Comparison of ENCODE assay signal across 8 cellular contexts in the genomic region with DNA sequence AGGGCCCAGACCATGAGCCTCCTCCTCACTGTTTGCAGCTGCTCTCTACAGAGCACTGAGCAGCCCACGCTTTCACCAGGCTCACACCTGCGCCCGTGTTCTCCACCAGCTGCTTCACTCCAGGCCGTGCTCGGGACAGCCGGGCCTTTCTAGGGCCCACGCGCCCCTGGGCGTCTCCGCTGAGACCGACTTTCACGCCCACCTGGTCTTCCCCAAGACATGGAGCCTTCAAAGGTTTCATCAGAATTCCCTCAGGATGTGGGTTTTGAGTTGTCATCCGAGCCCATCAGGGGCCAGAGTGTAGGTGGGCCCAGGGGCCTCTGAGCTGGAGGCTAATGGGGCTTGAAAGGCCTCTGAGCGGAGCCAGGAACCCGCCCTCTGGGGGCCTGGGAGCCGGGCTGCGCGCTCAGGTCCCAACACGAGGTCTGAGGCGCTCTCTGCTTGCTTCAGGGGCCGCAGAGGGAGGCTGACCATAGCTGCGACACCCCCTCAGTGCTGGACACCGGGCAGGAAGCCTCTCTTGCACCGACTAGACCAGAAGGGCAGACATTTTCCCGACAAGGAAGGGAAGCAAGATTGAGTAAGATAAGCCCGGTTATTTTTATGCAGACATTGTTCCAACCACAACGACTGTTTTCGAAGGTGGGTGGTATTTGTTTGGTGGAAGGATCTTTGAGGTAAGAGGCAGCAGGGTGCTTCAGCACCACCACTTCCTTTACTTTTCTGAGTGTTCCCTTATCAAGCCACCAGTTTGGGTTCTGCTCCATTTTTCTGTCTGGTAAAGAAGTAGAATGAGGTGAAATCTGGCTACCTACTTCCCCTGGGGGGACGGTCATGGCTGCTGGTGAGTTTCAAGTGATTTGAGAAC.
DNase-seq lines count a peak whose midpoint lies in the region; ATAC-seq lines count a peak whose summit lies in the region.

No MANE protein-coding gene starts in this region.

- no peak overlapping the region for H3K4me3 ChIP-seq in CD4-positive, CD25-positive, alpha-beta regulatory T cell (ENCODE audit: low read depth, low read length)
- peak overlapping the region; percentile 8; the same call in 1 of the 2 replicates for H3K4me3 ChIP-seq in Jurkat, Clone E6-1 (ENCODE audit: low read length)
- H3K4me3 ChIP-seq in neuronal stem cell (ENCODE audit: low read length in 2 of 2): no peak overlapping the region
- H3K4me3 ChIP-seq in SJCRH30: no peak overlapping the region

- H3K36me3 ChIP-seq in CD4-positive, CD25-positive, alpha-beta regulatory T cell (ENCODE audit: control insufficient read depth, insufficient read depth, low read length): no peaks in the 10 kb centered on the region
- H3K36me3 ChIP-seq in neuronal stem cell (replicated peaks in 1 of 2; ENCODE audit: control insufficient read depth in 2 of 2, insufficient read depth in 2 of 2, low read length in 2 of 2): no peaks in the 10 kb centered on the region
- no peaks in the 10 kb centered on the region for H3K36me3 ChIP-seq in SJCRH30

- H3K23ac ChIP-seq in neuronal stem cell (ENCODE audit: low read depth, low read length, poor library complexity): no peak overlapping the region

- H4K91ac ChIP-seq in neuronal stem cell (ENCODE audit: low read depth, low read length, poor library complexity): peak overlapping the region; percentile 48

- no peaks in the 10 kb centered on the region for H3K79me1 ChIP-seq in neuronal stem cell (ENCODE audit: low read depth, low read length)

- H2BK5ac ChIP-seq in neuronal stem cell (ENCODE audit: low read length): no peak overlapping the region

- no peak overlapping the region for H3K27ac ChIP-seq in CD4-positive, CD25-positive, alpha-beta regulatory T cell (ENCODE audit: insufficient read depth, low read length, poor library complexity, severe bottlenecking)
- H3K27ac ChIP-seq in neuronal stem cell (replicated peaks; ENCODE audit: low read length) (no peak overlapping the region), SJCRH30 (no peak overlapping the region)

- no peaks in the 10 kb centered on the region for H3K27me3 ChIP-seq in CD4-positive, CD25-positive, alpha-beta regulatory T cell (ENCODE audit: control insufficient read depth, insufficient read depth, low read length)
- no peaks in the 10 kb centered on the region for H3K27me3 ChIP-seq in neuronal stem cell (ENCODE audit: control insufficient read depth in 3 of 3, insufficient read depth in 3 of 3, low read depth in 1 of 3, low read length in 3 of 3)
- no peaks in the 10 kb centered on the region for H3K27me3 ChIP-seq in SJCRH30

- peaks cover 0 to 6% (median 0%) of the 10 kb centered on the region in 7 donors for H3K9me3 Mint-ChIP-seq in CD4-positive, CD25-positive, alpha-beta regulatory T cell

- peak in 2 of 3 donors; percentile 32 to 79 for DNase-seq in CD4-positive, CD25-positive, alpha-beta regulatory T cell
- peak; percentile 91 for DNase-seq in Jurkat, Clone E6-1 (ENCODE audit: low read depth, low spot score)
- DNase-seq in activated T-cell treated with anti-CD3 and anti-CD28 coated beads for 48 hours (ENCODE audit: low read depth): peak; percentile 65
- no peak for DNase-seq in neuronal stem cell (ENCODE audit: low spot score)
- DNase-seq in NCI-H226: no peak
- no peak for DNase-seq in SJCRH30
- no peak for DNase-seq in SW 1271 (lab: John Stamatoyannopoulos, UW)

- H2AK5ac ChIP-seq in neuronal stem cell (ENCODE audit: low read depth, low read length): peak overlapping the region; percentile 64

- peaks cover 21% of the 10 kb centered on the region for H3K4me1 ChIP-seq in CD4-positive, CD25-positive, alpha-beta regulatory T cell (ENCODE audit: control insufficient read depth, insufficient read depth, low read length, poor library complexity, severe bottlenecking)
- peaks cover 0 to 11% of the 10 kb centered on the region in 2 donors for H3K4me1 ChIP-seq in neuronal stem cell (ENCODE audit: control insufficient read depth in 2 of 2, insufficient read depth in 1 of 2, low read depth in 1 of 2, low read length in 2 of 2)
- H3K4me1 ChIP-seq in SJCRH30: no peaks in the 10 kb centered on the region

- no peaks in the 10 kb centered on the region for H3K36me3 Mint-ChIP-seq in CD4-positive, CD25-positive, alpha-beta regulatory T cell

- H3K4me3 Mint-ChIP-seq in CD4-positive, CD25-positive, alpha-beta regulatory T cell: peak overlapping the region in 2 of 4 donors; percentile 63 to 78

- peak overlapping the region; percentile 86 for H3K18ac ChIP-seq in neuronal stem cell (ENCODE audit: low read length)

- no peak overlapping the region for H2AFZ ChIP-seq in neuronal stem cell (ENCODE audit: low read length)

- H2BK12ac ChIP-seq in neuronal stem cell (ENCODE audit: low read length): no peak overlapping the region

- no peak overlapping the region for H3K9ac ChIP-seq in neuronal stem cell (ENCODE audit: low read depth, low read length, poor library complexity)

- no peak overlapping the region for H4K8ac ChIP-seq in neuronal stem cell (ENCODE audit: low read depth, low read length)

- no CpG with 5 or more reads among the region's 29 CpGs for WGBS in neuronal stem cell (ENCODE audit: extremely low coverage in 2 of 2, insufficient read length in 2 of 2, insufficient replicate concordance in 1 of 2), 2 donors

- H3K27ac Mint-ChIP-seq in CD4-positive, CD25-positive, alpha-beta regulatory T cell: peak overlapping the region; percentile 70 to 95 (median 88)

- peak overlapping the region; percentile 25 for H3K14ac ChIP-seq in neuronal stem cell (ENCODE audit: low read length)

- H3K27me3 Mint-ChIP-seq in CD4-positive, CD25-positive, alpha-beta regulatory T cell: no peaks in the 10 kb centered on the region

- no peak overlapping the region for H3K4ac ChIP-seq in neuronal stem cell (ENCODE audit: low read length)

- peaks cover 0 to 50% (median 28%) of the 10 kb centered on the region in 4 donors for H3K4me1 Mint-ChIP-seq in CD4-positive, CD25-positive, alpha-beta regulatory T cell

- H3K4me2 ChIP-seq in neuronal stem cell (ENCODE audit: insufficient read depth, low read length, poor library complexity, severe bottlenecking): no peak overlapping the region

- H2BK15ac ChIP-seq in neuronal stem cell (ENCODE audit: low read length): peak overlapping the region; percentile 86

- peak; percentile 46 to 65 for ATAC-seq in CD4-positive, CD25-positive, alpha-beta regulatory T cell (ENCODE audit: low read depth in 2 of 2)
- ATAC-seq in GM21367 (IDR thresholded peaks at IDR 0.05; ENCODE audit: unreplicated experiment): peak; percentile 49

- H2BK120ac ChIP-seq in neuronal stem cell (ENCODE audit: low read depth, low read length): peak overlapping the region; percentile 73

- no peaks in the 10 kb centered on the region for H3K9me3 ChIP-seq in CD4-positive, CD25-positive, alpha-beta regulatory T cell (ENCODE audit: control insufficient read depth in 2 of 2, low read length in 2 of 2)
- H3K9me3 ChIP-seq in neuronal stem cell (replicated peaks in 1 of 2; ENCODE audit: control insufficient read depth in 2 of 2, insufficient read depth in 1 of 2, low read depth in 1 of 2, low read length in 2 of 2): no peaks in the 10 kb centered on the region
- H3K9me3 ChIP-seq in SJCRH30 (replicated peaks): no peaks in the 10 kb centered on the region

Comparison
In these comparisons a context has a peak if more than half of its experiments do, and no peak if none do; other contexts are left out.
1. DNase-seq: peak in CD4-positive, CD25-positive, alpha-beta regulatory T cell (2 of 3), Jurkat, Clone E6-1 (single experiment) and activated T-cell treated with anti-CD3 and anti-CD28 coated beads for 48 hours (single experiment); none in neuronal stem cell (single experiment), NCI-H226 (single experiment), SJCRH30 (0 of 2) and SW 1271 (0 of 2).